Comparison of ENCODE assay signal across 1 cellular context in the genomic region with DNA sequence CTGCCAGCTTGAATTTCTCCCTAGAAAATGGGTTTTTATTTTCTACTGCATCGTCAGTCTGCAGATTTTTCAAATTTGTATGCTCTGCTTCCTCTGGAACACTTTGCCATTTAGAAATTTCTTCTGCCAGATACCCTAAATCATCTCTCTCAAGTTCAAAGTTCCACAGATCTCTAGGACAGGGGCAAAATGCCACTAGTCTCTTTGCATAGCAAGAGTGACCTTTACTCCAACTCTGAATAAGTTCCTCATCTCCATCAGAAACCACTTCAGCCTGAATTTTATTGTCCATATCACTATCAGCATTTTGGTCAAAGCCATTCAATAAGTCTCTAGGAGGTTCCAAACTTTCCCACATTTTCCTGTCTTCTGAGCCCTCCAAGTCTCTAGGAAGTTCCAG.
TF ChIP-seq lines count a peak whose summit lies in the region.
"Not testable (repeated sequence)": the region's sequence is repeated elsewhere in the genome, so short reads cannot be mapped to it uniquely, and the experiment has no call there.

No MANE protein-coding gene starts in this region.

TF ChIP-seq in HepG2, 621 proteins besides CTCF, POLR2A, EP300 and RAD21:
- 0 out of 2 replicates have a peak, but pooled peaks have one; percentile 43 for TF ChIP-seq HNF4G (IDR thresholded peaks at IDR 0.05; ENCODE audit: borderline replicate concordance, low read depth, low read length)
- TF ChIP-seq HNF4G (CRISPR knock-in tag; IDR thresholded peaks at IDR 0.05; ENCODE audit: borderline replicate concordance, low read depth); SOX6 (IDR thresholded peaks at IDR 0.05); SOX13 (IDR thresholded peaks at IDR 0.05): not testable (repeated sequence)
- TF ChIP-seq SOX6 (CRISPR knock-in tag; IDR thresholded peaks at IDR 0.05) = 0 out of 2 replicates have a peak, but pooled peaks have one; percentile 15
- TF ChIP-seq HNF4A (CRISPR knock-in tag; IDR thresholded peaks at IDR 0.05) = peak; percentile 48; the same call in 1 of the 2 replicates
- 0 out of 2 replicates have a peak, but pooled peaks have one; percentile 19 for TF ChIP-seq ESRRA (CRISPR knock-in tag; IDR thresholded peaks at IDR 0.05; ENCODE audit: low read depth)
- TF ChIP-seq RARA (CRISPR knock-in tag; IDR thresholded peaks at IDR 0.05) = 0 out of 2 replicates have a peak, but pooled peaks have one; percentile 18
- TF ChIP-seq BCL6 (CRISPR knock-in tag; IDR thresholded peaks at IDR 0.05) = 0 out of 2 replicates have a peak, but pooled peaks have one; percentile 12
- TF ChIP-seq PPARG (CRISPR knock-in tag; conservative IDR thresholded peaks at IDR 0.05) = 0 out of 2 replicates have a peak, but pooled peaks have one; percentile 15
- peak in 1 of 2 experiments; percentile 17; a peak in 1 of 4 replicates for TF ChIP-seq SOX13 (CRISPR knock-in tag; conservative IDR thresholded peaks at IDR 0.05 in 1 of 2, IDR thresholded peaks at IDR 0.05 in 1 of 2)
